Comparison of ENCODE assay signal across 8 cellular contexts in genomic region chr3:42443819-42444436, GRCh38. TPM values are rescaled to one million over a fixed set of nuclear protein-coding genes. Genes with fewer than 3 reads are reported as not detected.
A peak's percentile ranks its signal among the peaks of the same experiment; 100 is the strongest.
DNase-seq lines count a peak whose midpoint lies in the region; ATAC-seq and TF ChIP-seq lines count a peak whose summit lies in the region.
"Had no signal": no experiment of that assay in that cellular context is flagged by ENCODE, and none has a peak within 500 bp of the region (broad histone marks: within the 10 kb centered on the region; RNA-seq: fewer than 3 reads in every experiment).

No MANE protein-coding gene starts in this region.

- H3K9me3 Mint-ChIP-seq in activated CD4-positive, alpha-beta T cell treated with anti-CD3 and anti-CD28 coated beads for 36 hours (ENCODE audit: low read depth) = no peaks in the 10 kb centered on the region

- H3K36me3 Mint-ChIP-seq in activated CD4-positive, alpha-beta T cell treated with anti-CD3 and anti-CD28 coated beads for 36 hours (ENCODE audit: low read depth) = no peaks in the 10 kb centered on the region

- H3K27ac Mint-ChIP-seq in activated CD4-positive, alpha-beta T cell treated with anti-CD3 and anti-CD28 coated beads for 36 hours = no peak overlapping the region

- POLR2A ChIA-PET in activated CD4-positive, alpha-beta T cell treated with anti-CD3 and anti-CD28 coated beads for 36 hours (lab: Charles Lee) = interaction anchor here (0.7 kb wide), 1 partner anchor 178 kb away, joined by 4 read pairs; no protein-coding TSS in a partner anchor

- TF ChIP-seq POLR2A in GM18505 (IDR thresholded peaks at IDR 0.05; ENCODE audit: borderline replicate concordance, extremely low read depth, insufficient read depth, insufficient read length) = no peak

- intact Hi-C loops in activated CD4-positive, alpha-beta T cell treated with anti-CD3 and anti-CD28 coated beads for 36 hours (cut with DNase I, micrococcal nuclease) = loop anchor here (1.0 to 5.0 kb wide), 4 partner anchors 197 to 327 kb away; no protein-coding TSS in a partner anchor

- DNase-seq in NCI-H524 (lab: John Stamatoyannopoulos, UW) (peak; percentile 32 to 78), cerebellum (ENCODE audit: low spot score) (peak; percentile 82), left lobe of liver (ENCODE audit: low spot score) (peak; percentile 84)
- DNase-seq in activated CD4-positive, alpha-beta T cell treated with anti-CD3 and anti-CD28 coated beads for 36 hours = peak; percentile 89
- DNase-seq in stimulated activated CD4-positive, alpha-beta T cell treated with anti-CD3 and anti-CD28 coated beads, Interleukin-4, amount 100 ng/mL, for 24 hours = peak; percentile 82

- CTCF ChIA-PET in activated CD4-positive, alpha-beta T cell treated with anti-CD3 and anti-CD28 coated beads for 36 hours (lab: Charles Lee) = interaction anchor here (0.6 to 3.8 kb wide), 24 partner anchors 9 to 527 kb away, joined by 3 to 99 read pairs (median 4); no protein-coding TSS in a partner anchor

- no peak overlapping the region for H3K4me3 Mint-ChIP-seq in activated CD4-positive, alpha-beta T cell treated with anti-CD3 and anti-CD28 coated beads for 36 hours

- peaks cover 2% of the 10 kb centered on the region for H3K27me3 Mint-ChIP-seq in activated CD4-positive, alpha-beta T cell treated with anti-CD3 and anti-CD28 coated beads for 36 hours

- H3K4me1 Mint-ChIP-seq in activated CD4-positive, alpha-beta T cell treated with anti-CD3 and anti-CD28 coated beads for 36 hours = no peaks in the 10 kb centered on the region

- peak; percentile 81 for ATAC-seq in GM18505 (IDR thresholded peaks at IDR 0.05; ENCODE audit: unreplicated experiment)
- ATAC-seq in HG03108 (IDR thresholded peaks at IDR 0.05; ENCODE audit: unreplicated experiment) = peak; percentile 87
- ATAC-seq in activated CD4-positive, alpha-beta T cell treated with anti-CD3 and anti-CD28 coated beads for 36 hours = peak; percentile 96
- ATAC-seq in left lobe of liver = peak; percentile 100

RNA-seq across cellular contexts. Expression of gene LYZL4, which starts 33.5 kb away (rescaled TPM):
- not detected for total RNA-seq in activated CD4-positive, alpha-beta T cell treated with anti-CD3 and anti-CD28 coated beads for 36 hours
- total RNA-seq in cerebellum = not detected
- not detected for total RNA-seq in left lobe of liver
- total RNA-seq: subcutaneous adipose tissue had no signal

RNA-seq across cellular contexts. Expression of gene VIPR1, which starts 58.5 kb away (rescaled TPM):
- total RNA-seq in activated CD4-positive, alpha-beta T cell treated with anti-CD3 and anti-CD28 coated beads for 36 hours = 1 to 10 TPM; 6.6 to 6.7 TPM
- 2.0 TPM for total RNA-seq in cerebellum
- total RNA-seq in left lobe of liver = 27.0 TPM

Comparison
In these comparisons a context has a peak if more than half of its experiments do, and no peak if none do; other contexts are left out.
1. Peak in every context shown above with its lines: DNase-seq and ATAC-seq.